In the genomic region with DNA sequence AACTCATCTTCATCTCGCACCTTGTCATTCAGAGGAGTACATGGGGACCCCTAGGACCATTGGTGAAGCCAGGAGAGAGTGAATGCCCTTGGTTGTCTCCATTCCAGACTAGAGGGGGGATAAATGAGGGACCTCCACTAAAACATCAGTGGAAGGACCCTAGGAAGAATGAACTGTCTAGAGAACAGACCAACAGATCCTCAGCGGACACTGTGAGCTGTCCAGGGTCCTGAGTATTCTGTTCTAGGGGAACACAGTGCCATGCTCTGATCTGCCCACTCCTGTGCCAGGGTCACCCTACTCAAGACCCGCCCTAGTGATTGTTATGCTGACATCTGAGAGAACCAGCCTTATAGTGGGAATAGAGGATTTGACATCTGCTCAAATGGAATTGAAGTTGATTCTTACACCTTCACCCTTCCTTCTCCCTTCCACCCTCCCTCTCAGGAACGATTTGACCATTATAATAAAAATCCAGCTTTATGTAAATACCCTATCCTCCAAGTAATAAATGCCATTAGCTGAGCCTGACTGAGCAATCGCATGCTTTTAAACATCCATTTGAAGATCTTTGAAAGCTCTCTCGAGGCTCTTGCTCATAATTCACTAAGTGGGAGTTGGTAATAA, we compare ENCODE assay signal across 8 cellular contexts. TPM values are rescaled to one million over a fixed set of nuclear protein-coding genes. Genes with fewer than 3 reads are reported as not detected.
DNase-seq lines count a peak whose midpoint lies in the region; ATAC-seq, FAIRE-seq and TF ChIP-seq lines count a peak whose summit lies in the region.
"Had no signal": no experiment of that assay in that cellular context is flagged by ENCODE, and none has a peak within 500 bp of the region (broad histone marks: within the 10 kb centered on the region; RNA-seq: fewer than 3 reads in every experiment).

No MANE protein-coding gene starts in this region.

- ATAC-seq in HCT116 (peak; percentile 58; the same call in 1 of the 2 replicates), HG03108 (IDR thresholded peaks at IDR 0.05; ENCODE audit: unreplicated experiment) (no peak)

- no peak for TF ChIP-seq RAD21 in HCT116 (IDR thresholded peaks at IDR 0.05; ENCODE audit: low read depth)

- POLR2A ChIA-PET in HCT116 (lab: Charles Lee): no interaction called here

- H3K18ac ChIP-seq in neuronal stem cell (ENCODE audit: low read length): no peak overlapping the region

- no CpG with 5 or more reads among the region's 6 CpGs for WGBS in neuronal stem cell (ENCODE audit: extremely low coverage in 2 of 2, insufficient read length in 2 of 2, insufficient replicate concordance in 1 of 2), 2 donors

- no peak overlapping the region for H2BK5ac ChIP-seq in neuronal stem cell (ENCODE audit: low read length)

- RAD21 ChIA-PET in HCT116 (lab: Charles Lee; ENCODE audit: low non-redundant PET in 1 of 2, low total read pairs in 2 of 2, uncharacterized antibody in 2 of 2, unreplicated experiment in 2 of 2): no interaction called here

- no peak overlapping the region for H3K4me3 ChIP-seq in HCT116 (replicated peaks in 1 of 2; ENCODE audit: low read depth in 1 of 2, low read length in 2 of 2)
- H3K4me3 ChIP-seq in bronchial epithelial cell (ENCODE audit: low read depth, low read length): no peak overlapping the region
- no peak overlapping the region for H3K4me3 ChIP-seq in neuronal stem cell (ENCODE audit: low read length in 2 of 2)
- H3K4me3 ChIP-seq in Peyer's patch: no peak overlapping the region

- H3K4me2 ChIP-seq in HCT116 (ENCODE audit: low read length) (no peak overlapping the region), neuronal stem cell (ENCODE audit: insufficient read depth, low read length, poor library complexity, severe bottlenecking) (no peak overlapping the region)

- BruUV-seq in HCT116 (replicated peaks; lab: Mats Ljungman, UMichigan): no TSS peak

- no peaks in the 10 kb centered on the region for H4K20me1 ChIP-seq in HCT116 (ENCODE audit: insufficient read depth)

- H2BK12ac ChIP-seq in neuronal stem cell (ENCODE audit: low read length): no peak overlapping the region

- H2AK5ac ChIP-seq in neuronal stem cell (ENCODE audit: low read depth, low read length): no peak overlapping the region

- H3K4ac ChIP-seq in neuronal stem cell (ENCODE audit: low read length): no peak overlapping the region

- no peak overlapping the region for H3K23ac ChIP-seq in neuronal stem cell (ENCODE audit: low read depth, low read length, poor library complexity)

- H4K8ac ChIP-seq in neuronal stem cell (ENCODE audit: low read depth, low read length): no peak overlapping the region

- intact Hi-C loops in HCT116 (cut with micrococcal nuclease): no loop called here

- H2BK120ac ChIP-seq in neuronal stem cell (ENCODE audit: low read depth, low read length): no peak overlapping the region

- H3K79me1 ChIP-seq in neuronal stem cell (ENCODE audit: low read depth, low read length): no peaks in the 10 kb centered on the region

- H3K27me3 ChIP-seq in HCT116 (ENCODE audit: insufficient read depth, low read length) (peaks cover 46% of the 10 kb centered on the region), bronchial epithelial cell (ENCODE audit: control insufficient read depth, insufficient read depth, low read length) (no peaks in the 10 kb centered on the region), neuronal stem cell (ENCODE audit: control insufficient read depth in 3 of 3, insufficient read depth in 3 of 3, low read depth in 1 of 3, low read length in 3 of 3) (peaks cover 0 to 9% (median 2%) of the 10 kb centered on the region in 3 experiments), Peyer's patch (no peaks in the 10 kb centered on the region)

- TF ChIP-seq POLR2A in HCT116 (IDR thresholded peaks at IDR 0.05; ENCODE audit: borderline replicate concordance, extremely low read depth, insufficient read depth, insufficient read length) (no peak), Peyer's patch (IDR thresholded peaks at IDR 0.05) (no peak)

- DNase-seq in HCT116 (ENCODE audit: low read depth, low spot score) (no peak), NCI-H187 treated with DMSO at 0.1 percent for 48 hours (lab: John Stamatoyannopoulos, UW) (peak; percentile 66), bronchial epithelial cell (ENCODE audit: low read depth) (peak; percentile 25), neuronal stem cell (ENCODE audit: low spot score) (peak; percentile 83), Peyer's patch (no peak), NCI-H146 treated with DMSO at 0.1 percent for 48 hours (lab: John Stamatoyannopoulos, UW; ENCODE audit: unreplicated experiment) (no peak)

- no peak overlapping the region for H4K91ac ChIP-seq in neuronal stem cell (ENCODE audit: low read depth, low read length, poor library complexity)

- no peak for FAIRE-seq in bronchial epithelial cell (lab: Jason Lieb, UNC)
- FAIRE-seq: colon had no signal

- CTCF ChIA-PET in HCT116 (lab: Charles Lee): no interaction called here

- H2AFZ ChIP-seq in HCT116 (ENCODE audit: low read depth, low read length, poor library complexity, severe bottlenecking) (no peak overlapping the region), neuronal stem cell (ENCODE audit: low read length) (no peak overlapping the region)

- H3K27ac ChIP-seq in HCT116 (ENCODE audit: low read depth, low read length) (no peak overlapping the region), neuronal stem cell (replicated peaks; ENCODE audit: low read length) (no peak overlapping the region), Peyer's patch (no peak overlapping the region)

- H3K79me2 ChIP-seq in HCT116 (ENCODE audit: insufficient read depth, low read length): no peaks in the 10 kb centered on the region

- no peaks in the 10 kb centered on the region for H3K9me2 ChIP-seq in HCT116 (ENCODE audit: insufficient read depth)

- no peaks in the 10 kb centered on the region for H3K9me3 ChIP-seq in HCT116 (ENCODE audit: control insufficient read depth in 1 of 2, insufficient read depth in 1 of 2, low read depth in 1 of 2, low read length in 2 of 2)
- H3K9me3 ChIP-seq in neuronal stem cell (replicated peaks in 1 of 2; ENCODE audit: control insufficient read depth in 2 of 2, insufficient read depth in 1 of 2, low read depth in 1 of 2, low read length in 2 of 2): no peaks in the 10 kb centered on the region
- no peaks in the 10 kb centered on the region for H3K9me3 ChIP-seq in Peyer's patch

- H3K14ac ChIP-seq in neuronal stem cell (ENCODE audit: low read length): no peak overlapping the region

- H3K36me3 ChIP-seq in HCT116 (ENCODE audit: control insufficient read depth in 1 of 2, insufficient read depth in 2 of 2, low read length in 2 of 2): no peaks in the 10 kb centered on the region
- no peaks in the 10 kb centered on the region for H3K36me3 ChIP-seq in bronchial epithelial cell (ENCODE audit: control insufficient read depth, insufficient read depth, low read length)
- no peaks in the 10 kb centered on the region for H3K36me3 ChIP-seq in neuronal stem cell (replicated peaks in 1 of 2; ENCODE audit: control insufficient read depth in 2 of 2, insufficient read depth in 2 of 2, low read length in 2 of 2)
- H3K36me3 ChIP-seq in Peyer's patch: no peaks in the 10 kb centered on the region

- H3K9ac ChIP-seq in HCT116 (ENCODE audit: low read length): no peak overlapping the region
- no peak overlapping the region for H3K9ac ChIP-seq in neuronal stem cell (ENCODE audit: low read depth, low read length, poor library complexity)

- H2BK15ac ChIP-seq in neuronal stem cell (ENCODE audit: low read length): no peak overlapping the region

- no peaks in the 10 kb centered on the region for H3K4me1 ChIP-seq in HCT116 (ENCODE audit: control insufficient read depth in 1 of 2, insufficient read depth in 2 of 2, low read length in 2 of 2)
- H3K4me1 ChIP-seq in neuronal stem cell (ENCODE audit: control insufficient read depth in 2 of 2, insufficient read depth in 1 of 2, low read depth in 1 of 2, low read length in 2 of 2): no peaks in the 10 kb centered on the region
- no peaks in the 10 kb centered on the region for H3K4me1 ChIP-seq in Peyer's patch

- TF ChIP-seq CTCF in HCT116 (IDR thresholded peaks at IDR 0.05 in 2 of 3, conservative IDR thresholded peaks at IDR 0.05 in 1 of 3; ENCODE audit: borderline replicate concordance in 1 of 3, insufficient read depth in 1 of 3, low read depth in 2 of 3, low read length in 2 of 3): no peak
- no peak for TF ChIP-seq CTCF in bronchial epithelial cell (IDR thresholded peaks at IDR 0.05; ENCODE audit: insufficient read depth, low read length, severe bottlenecking)
- TF ChIP-seq CTCF in Peyer's patch (IDR thresholded peaks at IDR 0.05): no peak

TF ChIP-seq in HCT116, 20 proteins besides CTCF, POLR2A, EP300 and RAD21 (continues in another document):
- no peak for TF ChIP-seq ZNF274 (IDR thresholded peaks at IDR 0.05; ENCODE audit: low read depth, low read length)
- peak; percentile 89 for TF ChIP-seq REST (IDR thresholded peaks at IDR 0.05; ENCODE audit: low read depth)
- TF ChIP-seq YY1 (IDR thresholded peaks at IDR 0.05; ENCODE audit: extremely low read depth, insufficient replicate concordance, low read depth, low read length): no peak
- no peak for TF ChIP-seq JUND (IDR thresholded peaks at IDR 0.05)

RNA-seq across cellular contexts. Expression of gene SLC32A1, which starts 43.7 kb away (rescaled TPM):
- total RNA-seq in HCT116 (2021; ENCODE audit: unreplicated experiment) (not detected), bronchial epithelial cell (under 0.01 TPM in 1 of 2 replicates, not detected in the other), Peyer's patch (not detected)
- 0.03 TPM in 1 of 2 replicates, not detected in the other for polyA plus RNA-seq in HCT116 (2012)
- 0.11 TPM for polyA plus RNA-seq in neuronal stem cell (2013, experiment 1 of 2)
- polyA plus RNA-seq in neuronal stem cell (2013, experiment 2 of 2): 0.14 TPM

Comparison
In these comparisons a context has a peak if more than half of its experiments do, and no peak if none do; other contexts are left out.
1. DNase-seq: peak in NCI-H187 treated with DMSO at 0.1 percent for 48 hours (single experiment), bronchial epithelial cell (single experiment) and neuronal stem cell (single experiment); none in HCT116 (single experiment), Peyer's patch (0 of 3) and NCI-H146 treated with DMSO at 0.1 percent for 48 hours (single experiment).